35 cellular contexts compared by ENCODE assay signal in the genomic region with DNA sequence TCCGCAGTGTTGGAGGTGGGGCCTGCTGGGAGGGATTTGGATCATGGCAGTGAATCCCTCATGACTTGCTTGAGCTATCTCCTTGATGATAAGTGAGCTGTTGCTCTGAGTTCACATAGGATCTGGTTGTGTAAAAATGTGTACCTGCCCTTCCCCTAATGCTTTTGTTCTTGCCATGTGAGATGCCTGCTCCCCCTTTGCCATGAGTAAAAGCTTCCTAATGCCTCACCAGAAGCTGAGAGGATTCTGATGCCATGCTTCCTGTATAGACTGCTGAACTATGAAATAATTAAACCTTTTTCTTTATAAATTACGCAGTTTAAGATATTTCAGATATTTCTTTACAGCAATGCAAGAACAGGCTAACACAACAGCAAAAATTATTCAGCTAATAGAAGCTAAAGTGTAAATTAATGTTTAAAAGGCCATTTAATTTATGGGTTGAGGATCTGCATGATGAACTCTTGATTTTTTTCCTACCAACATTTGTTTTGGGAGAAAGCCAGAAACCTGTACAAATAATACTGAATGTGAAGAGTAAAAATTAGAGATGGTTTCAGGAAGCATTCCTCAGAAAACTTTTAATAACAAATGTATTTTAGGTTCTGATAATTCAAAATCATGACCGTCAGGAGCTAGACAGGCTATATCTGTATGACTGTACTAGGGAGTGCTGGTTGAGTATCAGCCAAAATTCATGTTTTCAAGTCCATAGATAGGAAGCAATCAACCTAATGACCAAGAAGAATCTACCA.
"Had no signal": no experiment of that assay in that cellular context is flagged by ENCODE, and none has a peak within 500 bp of the region (broad histone marks: within the 10 kb centered on the region; RNA-seq: fewer than 3 reads in every experiment).

No MANE protein-coding gene starts in this region.

- H3K4me3 Mint-ChIP-seq: activated CD4-positive, alpha-beta memory T cell treated with anti-CD3 and anti-CD28 coated beads, Interleukin-2, amount 10 ng/mL, durations not matched to agents 7 days and 5 days; activated CD8-positive, alpha-beta memory T cell treated with anti-CD3 and anti-CD28 coated beads, Interleukin-2, amount 10 ng/mL, durations not matched to agents 7 days and 5 days; activated naive CD4-positive, alpha-beta T cell treated with anti-CD3 and anti-CD28 coated beads, Interleukin-2, amount 50 U/mL, for 24 hours; activated naive CD8-positive, alpha-beta T cell treated with anti-CD3 and anti-CD28 coated beads, Interleukin-2, amount 10 ng/mL, durations not matched to agents 7 days and 5 days; activated T-cell treated with anti-CD3 and anti-CD28 coated beads, Interleukin-2, amount 50 U/mL, for 72 hours; activated T-helper 17 cell treated with anti-CD3 and anti-CD28 coated beads, Interleukin-2, amount 50 U/mL, for 72 hours had no signal

- H3K27me3 Mint-ChIP-seq: activated CD4-positive, alpha-beta memory T cell treated with anti-CD3 and anti-CD28 coated beads, Interleukin-2, amount 10 ng/mL, durations not matched to agents 7 days and 5 days; activated CD8-positive, alpha-beta memory T cell treated with anti-CD3 and anti-CD28 coated beads, Interleukin-2, amount 10 ng/mL, durations not matched to agents 7 days and 5 days; activated naive CD8-positive, alpha-beta T cell treated with anti-CD3 and anti-CD28 coated beads, Interleukin-2, amount 10 ng/mL, durations not matched to agents 7 days and 5 days; activated T-helper 17 cell treated with anti-CD3 and anti-CD28 coated beads, Interleukin-2, amount 50 U/mL, for 72 hours had no signal

- DNase-seq: activated CD4-positive, alpha-beta memory T cell treated with anti-CD3 and anti-CD28 coated beads, Interleukin-2, amount 10 ng/mL, durations not matched to agents 7 days and 5 days; activated CD4-positive, alpha-beta T cell treated with anti-CD3 and anti-CD28 coated beads for 1 hour; activated CD4-positive, alpha-beta T cell treated with anti-CD3 and anti-CD28 coated beads for 48 hours; activated CD4-positive, CD25-positive, alpha-beta regulatory T cell; activated CD8-positive, alpha-beta memory T cell treated with anti-CD3 and anti-CD28 coated beads for 24 hours; activated CD8-positive, alpha-beta memory T cell treated with anti-CD3 and anti-CD28 coated beads, Interleukin-2, amount 10 ng/mL, durations not matched to agents 7 days and 5 days; activated CD8-positive, alpha-beta memory T cell treated with anti-CD3 and anti-CD28 coated beads, Interleukin-2, amount 50 U/mL, for 48 hours; activated gamma-delta T cell; activated naive CD4-positive, alpha-beta T cell treated with Interleukin-2 at 50 U/mL for 16 hours; activated naive CD8-positive, alpha-beta T cell treated with anti-CD3 and anti-CD28 coated beads, Interleukin-2, amount 10 ng/mL, durations not matched to agents 7 days and 5 days; activated T-cell treated with anti-CD3 and anti-CD28 coated beads, Interleukin-2, amount 50 U/mL, for 72 hours; body of pancreas; Kasumi-1; KG1; MG63; NCI-H1048; NCI-H1105 treated with DMSO at 0.1 percent for 48 hours; NCI-H1436; NCI-H1694; NCI-H1930; NCI-H2107; NCI-H2171; NCI-H510A; NCI-H526; NCI-H748 treated with DMSO at 0.1 percent for 48 hours; NK-92 treated with Interleukin-12 subunit alpha and Interleukin-12 subunit beta, amount 100 ng/mL, for 24 hours; Right ventricle myocardium superior; SW 1271; T-helper 1 cell; T-helper 2 cell; T-helper 9 cell had no signal

- H3K27ac Mint-ChIP-seq: activated CD4-positive, alpha-beta memory T cell treated with anti-CD3 and anti-CD28 coated beads, Interleukin-2, amount 10 ng/mL, durations not matched to agents 7 days and 5 days; activated CD8-positive, alpha-beta memory T cell treated with anti-CD3 and anti-CD28 coated beads, Interleukin-2, amount 10 ng/mL, durations not matched to agents 7 days and 5 days; activated naive CD4-positive, alpha-beta T cell treated with anti-CD3 and anti-CD28 coated beads, Interleukin-2, amount 50 U/mL, for 24 hours; activated naive CD8-positive, alpha-beta T cell treated with anti-CD3 and anti-CD28 coated beads, Interleukin-2, amount 10 ng/mL, durations not matched to agents 7 days and 5 days; activated T-cell treated with anti-CD3 and anti-CD28 coated beads, Interleukin-2, amount 50 U/mL, for 72 hours; activated T-helper 17 cell treated with anti-CD3 and anti-CD28 coated beads, Interleukin-2, amount 50 U/mL, for 72 hours had no signal

- H3K27ac ChIP-seq: body of pancreas, breast epithelium, VCaP had no signal

- H3K36me3 Mint-ChIP-seq: activated CD8-positive, alpha-beta memory T cell treated with anti-CD3 and anti-CD28 coated beads, Interleukin-2, amount 10 ng/mL, durations not matched to agents 7 days and 5 days; activated naive CD4-positive, alpha-beta T cell treated with anti-CD3 and anti-CD28 coated beads, Interleukin-2, amount 50 U/mL, for 24 hours; activated naive CD8-positive, alpha-beta T cell treated with anti-CD3 and anti-CD28 coated beads, Interleukin-2, amount 10 ng/mL, durations not matched to agents 7 days and 5 days had no signal

- H3K4me1 Mint-ChIP-seq: activated CD4-positive, alpha-beta memory T cell treated with anti-CD3 and anti-CD28 coated beads, Interleukin-2, amount 10 ng/mL, durations not matched to agents 7 days and 5 days; activated CD8-positive, alpha-beta memory T cell treated with anti-CD3 and anti-CD28 coated beads, Interleukin-2, amount 10 ng/mL, durations not matched to agents 7 days and 5 days; activated naive CD4-positive, alpha-beta T cell treated with anti-CD3 and anti-CD28 coated beads, Interleukin-2, amount 50 U/mL, for 24 hours; activated naive CD8-positive, alpha-beta T cell treated with anti-CD3 and anti-CD28 coated beads, Interleukin-2, amount 10 ng/mL, durations not matched to agents 7 days and 5 days; activated T-helper 17 cell treated with anti-CD3 and anti-CD28 coated beads, Interleukin-2, amount 50 U/mL, for 72 hours had no signal

- H3K9me3 Mint-ChIP-seq: activated CD4-positive, alpha-beta memory T cell treated with anti-CD3 and anti-CD28 coated beads, Interleukin-2, amount 10 ng/mL, durations not matched to agents 7 days and 5 days; activated naive CD4-positive, alpha-beta T cell treated with anti-CD3 and anti-CD28 coated beads, Interleukin-2, amount 50 U/mL, for 24 hours; activated naive CD8-positive, alpha-beta T cell treated with anti-CD3 and anti-CD28 coated beads, Interleukin-2, amount 10 ng/mL, durations not matched to agents 7 days and 5 days; activated T-cell treated with anti-CD3 and anti-CD28 coated beads, Interleukin-2, amount 50 U/mL, for 72 hours; activated T-helper 17 cell treated with anti-CD3 and anti-CD28 coated beads, Interleukin-2, amount 50 U/mL, for 72 hours had no signal
